Comparison of ENCODE assay signal across 15 cellular contexts in the genomic region with DNA sequence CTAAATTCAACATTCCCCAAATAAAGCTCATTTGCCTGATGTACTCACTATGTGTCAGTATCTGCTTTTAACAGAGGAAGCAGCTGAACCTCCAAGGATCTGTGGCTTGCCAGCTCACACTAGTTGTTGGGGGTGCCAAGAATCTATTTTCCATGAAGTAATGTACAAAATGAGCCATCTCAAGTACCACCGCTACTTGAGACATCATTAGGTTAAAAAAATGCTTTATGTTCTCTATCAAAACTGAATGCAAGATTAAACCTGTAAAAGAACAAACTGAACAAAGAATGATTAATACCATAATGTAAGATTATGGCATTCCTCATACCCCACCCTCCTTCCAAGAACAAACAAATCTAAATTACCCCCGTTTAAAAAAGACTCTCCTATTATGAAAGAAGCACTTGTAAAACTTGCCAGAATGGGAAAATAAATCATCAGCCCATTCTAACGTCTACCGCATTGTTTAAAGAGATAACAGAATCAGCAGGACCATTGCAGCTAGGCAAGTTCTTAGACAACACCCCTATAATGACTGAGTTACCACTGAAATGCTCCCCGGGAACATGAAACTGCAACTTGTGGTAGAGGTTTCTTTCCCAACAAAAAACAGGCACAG.
DNase-seq lines count a peak whose midpoint lies in the region; ATAC-seq and TF ChIP-seq lines count a peak whose summit lies in the region.
"Had no signal": no experiment of that assay in that cellular context is flagged by ENCODE, and none has a peak within 500 bp of the region (broad histone marks: within the 10 kb centered on the region; RNA-seq: fewer than 3 reads in every experiment).

No MANE protein-coding gene starts in this region.

- H3K4me1 ChIP-seq in gastrocnemius medialis (no peaks in the 10 kb centered on the region), GM23338 (ENCODE audit: insufficient read depth) (no peaks in the 10 kb centered on the region)

- intact Hi-C loops in gastrocnemius medialis (cut with DNase I; ENCODE audit: low total_unique reads): no loop called here

- H3K9me3 Mint-ChIP-seq in GM23338: no peaks in the 10 kb centered on the region; the same call in 1 of the 3 replicates

- no peak overlapping the region for H3K4me3 Mint-ChIP-seq in GM23338
- H3K4me3 Mint-ChIP-seq: activated CD8-positive, alpha-beta memory T cell treated with anti-CD3 and anti-CD28 coated beads, Interleukin-2, amount 10 ng/mL, durations not matched to agents 7 days and 5 days; stimulated activated naive B cell treated with anti-CD40 and anti-IgM and Interleukin-4, amounts not matched to agents 10 μg/mL and 1 μg/mL and 100 μg/mL, for 72 hours had no signal

- no peak for ATAC-seq in gastrocnemius medialis
- no peak for ATAC-seq in GM23338
- ATAC-seq in HG03460 (IDR thresholded peaks at IDR 0.05; ENCODE audit: unreplicated experiment): no peak
- ATAC-seq in GM19452 (IDR thresholded peaks at IDR 0.05; ENCODE audit: unreplicated experiment): no peak
- ATAC-seq: activated CD8-positive, alpha-beta memory T cell treated with anti-CD3 and anti-CD28 coated beads, Interleukin-2, amount 10 ng/mL, durations not matched to agents 7 days and 5 days; stimulated activated naive B cell treated with anti-CD40 and anti-IgM and Interleukin-4, amounts not matched to agents 10 μg/mL and 1 μg/mL and 100 μg/mL, for 72 hours had no signal

- no peaks in the 10 kb centered on the region for H3K9me3 ChIP-seq in gastrocnemius medialis

- TF ChIP-seq POLR2A in gastrocnemius medialis (IDR thresholded peaks at IDR 0.05): no peak

- no peaks in the 10 kb centered on the region for H3K9me2 ChIP-seq in GM23338 (ENCODE audit: insufficient read depth)

- H3K27ac Mint-ChIP-seq in GM23338: no peak overlapping the region
- H3K27ac Mint-ChIP-seq: activated CD8-positive, alpha-beta memory T cell treated with anti-CD3 and anti-CD28 coated beads, Interleukin-2, amount 10 ng/mL, durations not matched to agents 7 days and 5 days; stimulated activated naive B cell treated with anti-CD40 and anti-IgM and Interleukin-4, amounts not matched to agents 10 μg/mL and 1 μg/mL and 100 μg/mL, for 72 hours had no signal

- DNase-seq in EL (peak; percentile 75), NCI-H446 treated with DMSO at 0.1 percent for 48 hours (lab: John Stamatoyannopoulos, UW) (peak; percentile 80), epithelial cell of esophagus (ENCODE audit: low read depth) (peak; percentile 92), retinal pigment epithelial cell (ENCODE audit: low read depth) (peak; percentile 29), gastrocnemius medialis (no peak), GM23338 (ENCODE audit: low spot score) (no peak)
- DNase-seq: activated CD8-positive, alpha-beta memory T cell treated with anti-CD3 and anti-CD28 coated beads, Interleukin-2, amount 10 ng/mL, durations not matched to agents 7 days and 5 days; amniotic stem cell; islet precursor cell; NCI-H2107; PC-9; stimulated activated CD4-positive, alpha-beta T cell treated with anti-CD3 and anti-CD28 coated beads, Interleukin-1b, Interleukin-23, amount 100 ng/mL, for 48 hours; stimulated activated naive B cell treated with anti-CD40 and anti-IgM and Interleukin-4, amounts not matched to agents 10 μg/mL and 1 μg/mL and 100 μg/mL, for 72 hours had no signal

- no peaks in the 10 kb centered on the region for H3K36me3 ChIP-seq in gastrocnemius medialis
- H3K36me3 ChIP-seq in GM23338 (ENCODE audit: insufficient read depth): no peaks in the 10 kb centered on the region

- H3K36me3 Mint-ChIP-seq in GM23338 (ENCODE audit: low read depth): peaks cover 6% of the 10 kb centered on the region
- H3K36me3 Mint-ChIP-seq: stimulated activated naive B cell treated with anti-CD40 and anti-IgM and Interleukin-4, amounts not matched to agents 10 μg/mL and 1 μg/mL and 100 μg/mL, for 72 hours had no signal

- TF ChIP-seq CTCF in epithelial cell of esophagus (IDR thresholded peaks at IDR 0.05; ENCODE audit: insufficient read depth, low read depth, low read length, missing control alignments): no peak
- no peak for TF ChIP-seq CTCF in retinal pigment epithelial cell (conservative IDR thresholded peaks at IDR 0.05; ENCODE audit: low read depth, low read length)
- TF ChIP-seq CTCF in gastrocnemius medialis (IDR thresholded peaks at IDR 0.05 in 4 of 5, conservative IDR thresholded peaks at IDR 0.05 in 1 of 5): no peak
- TF ChIP-seq CTCF in GM23338 (conservative IDR thresholded peaks at IDR 0.05; ENCODE audit: low read depth in 2 of 2): no peak

- no peaks in the 10 kb centered on the region for H4K20me1 ChIP-seq in GM23338 (replicated peaks; ENCODE audit: insufficient read depth)

- H3K27ac ChIP-seq in gastrocnemius medialis: no peak overlapping the region
- no peak overlapping the region for H3K27ac ChIP-seq in GM23338 (ENCODE audit: low read depth)
- H3K27ac ChIP-seq: PC-9 had no signal

- H3K4me1 Mint-ChIP-seq in GM23338: peaks cover 19% of the 10 kb centered on the region

- in situ Hi-C loops in gastrocnemius medialis (cut with MboI; ENCODE audit: low sequenced_read_pairs in 4 of 4): loop anchor here in 1 of 4 donors (25.0 kb wide), 1 partner anchor 196 kb away; no protein-coding TSS in a partner anchor

- H3F3A ChIP-seq in GM23338 (replicated peaks; ENCODE audit: low read depth): no peaks in the 10 kb centered on the region

- H3K79me2 ChIP-seq in GM23338 (replicated peaks; ENCODE audit: insufficient read depth): no peaks in the 10 kb centered on the region

- H3K4me3 ChIP-seq in epithelial cell of esophagus (ENCODE audit: low read length): no peak overlapping the region
- H3K4me3 ChIP-seq in retinal pigment epithelial cell (ENCODE audit: low read length): no peak overlapping the region
- no peak overlapping the region for H3K4me3 ChIP-seq in gastrocnemius medialis
- no peak overlapping the region for H3K4me3 ChIP-seq in GM23338
- H3K4me3 ChIP-seq: PC-9 had no signal

- H3K4me2 ChIP-seq in GM23338: no peak overlapping the region
- H3K4me2 ChIP-seq: PC-9 had no signal

- no peaks in the 10 kb centered on the region for H3K27me3 Mint-ChIP-seq in GM23338 (ENCODE audit: insufficient read depth, low read depth, poor library complexity)
- H3K27me3 Mint-ChIP-seq: activated CD8-positive, alpha-beta memory T cell treated with anti-CD3 and anti-CD28 coated beads, Interleukin-2, amount 10 ng/mL, durations not matched to agents 7 days and 5 days; stimulated activated naive B cell treated with anti-CD40 and anti-IgM and Interleukin-4, amounts not matched to agents 10 μg/mL and 1 μg/mL and 100 μg/mL, for 72 hours had no signal

- no peak overlapping the region for H2AFZ ChIP-seq in GM23338
- H2AFZ ChIP-seq: PC-9 had no signal

- H3K27me3 ChIP-seq in gastrocnemius medialis: no peaks in the 10 kb centered on the region
- no peaks in the 10 kb centered on the region for H3K27me3 ChIP-seq in GM23338 (ENCODE audit: insufficient read depth)

TF ChIP-seq in GM23338, 12 proteins besides CTCF, POLR2A, EP300 and RAD21:
- no peak for TF ChIP-seq STAT1 (IDR thresholded peaks at IDR 0.05; ENCODE audit: unreplicated experiment)
- no peak for TF ChIP-seq ZNF114 (CRISPR knock-in tag; IDR thresholded peaks at IDR 0.05)
- TF ChIP-seq CREB1 (CRISPR knock-in tag; IDR thresholded peaks at IDR 0.05; ENCODE audit: low read depth): no peak
- TF ChIP-seq, protein P1, sequence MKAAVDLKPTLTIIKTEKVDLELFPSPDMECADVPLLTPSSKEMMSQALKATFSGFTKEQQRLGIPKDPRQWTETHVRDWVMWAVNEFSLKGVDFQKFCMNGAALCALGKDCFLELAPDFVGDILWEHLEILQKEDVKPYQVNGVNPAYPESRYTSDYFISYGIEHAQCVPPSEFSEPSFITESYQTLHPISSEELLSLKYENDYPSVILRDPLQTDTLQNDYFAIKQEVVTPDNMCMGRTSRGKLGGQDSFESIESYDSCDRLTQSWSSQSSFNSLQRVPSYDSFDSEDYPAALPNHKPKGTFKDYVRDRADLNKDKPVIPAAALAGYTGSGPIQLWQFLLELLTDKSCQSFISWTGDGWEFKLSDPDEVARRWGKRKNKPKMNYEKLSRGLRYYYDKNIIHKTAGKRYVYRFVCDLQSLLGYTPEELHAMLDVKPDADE (IDR thresholded peaks at IDR 0.05): no peak
- TF ChIP-seq ZNF331 (CRISPR knock-in tag; IDR thresholded peaks at IDR 0.05; ENCODE audit: low read depth): no peak
- no peak for TF ChIP-seq POLR2AphosphoS5 (IDR thresholded peaks at IDR 0.05; ENCODE audit: low read depth)
- TF ChIP-seq, protein P2, sequence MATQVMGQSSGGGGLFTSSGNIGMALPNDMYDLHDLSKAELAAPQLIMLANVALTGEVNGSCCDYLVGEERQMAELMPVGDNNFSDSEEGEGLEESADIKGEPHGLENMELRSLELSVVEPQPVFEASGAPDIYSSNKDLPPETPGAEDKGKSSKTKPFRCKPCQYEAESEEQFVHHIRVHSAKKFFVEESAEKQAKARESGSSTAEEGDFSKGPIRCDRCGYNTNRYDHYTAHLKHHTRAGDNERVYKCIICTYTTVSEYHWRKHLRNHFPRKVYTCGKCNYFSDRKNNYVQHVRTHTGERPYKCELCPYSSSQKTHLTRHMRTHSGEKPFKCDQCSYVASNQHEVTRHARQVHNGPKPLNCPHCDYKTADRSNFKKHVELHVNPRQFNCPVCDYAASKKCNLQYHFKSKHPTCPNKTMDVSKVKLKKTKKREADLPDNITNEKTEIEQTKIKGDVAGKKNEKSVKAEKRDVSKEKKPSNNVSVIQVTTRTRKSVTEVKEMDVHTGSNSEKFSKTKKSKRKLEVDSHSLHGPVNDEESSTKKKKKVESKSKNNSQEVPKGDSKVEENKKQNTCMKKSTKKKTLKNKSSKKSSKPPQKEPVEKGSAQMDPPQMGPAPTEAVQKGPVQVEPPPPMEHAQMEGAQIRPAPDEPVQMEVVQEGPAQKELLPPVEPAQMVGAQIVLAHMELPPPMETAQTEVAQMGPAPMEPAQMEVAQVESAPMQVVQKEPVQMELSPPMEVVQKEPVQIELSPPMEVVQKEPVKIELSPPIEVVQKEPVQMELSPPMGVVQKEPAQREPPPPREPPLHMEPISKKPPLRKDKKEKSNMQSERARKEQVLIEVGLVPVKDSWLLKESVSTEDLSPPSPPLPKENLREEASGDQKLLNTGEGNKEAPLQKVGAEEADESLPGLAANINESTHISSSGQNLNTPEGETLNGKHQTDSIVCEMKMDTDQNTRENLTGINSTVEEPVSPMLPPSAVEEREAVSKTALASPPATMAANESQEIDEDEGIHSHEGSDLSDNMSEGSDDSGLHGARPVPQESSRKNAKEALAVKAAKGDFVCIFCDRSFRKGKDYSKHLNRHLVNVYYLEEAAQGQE (IDR thresholded peaks at IDR 0.05; ENCODE audit: unreplicated experiment): no peak

Comparison
In these comparisons a context has a peak if more than half of its experiments do, and no peak if none do; other contexts are left out.
1. DNase-seq: peak in EL (single experiment), NCI-H446 treated with DMSO at 0.1 percent for 48 hours (single experiment), epithelial cell of esophagus (single experiment) and retinal pigment epithelial cell (single experiment); none in gastrocnemius medialis (0 of 2) and GM23338 (single experiment).